ENCODE assay signal across 1 cellular context in genomic region chr22:50274311-50274710, GRCh38.
TF ChIP-seq lines count a peak whose summit lies in the region.

No MANE protein-coding gene starts in this region.

TF ChIP-seq in HepG2, 621 proteins besides CTCF, POLR2A, EP300 and RAD21:
- TF ChIP-seq PCBP1 (IDR thresholded peaks at IDR 0.05; ENCODE audit: borderline replicate concordance, low read depth, low read length) (peak; percentile 94), HNRNPL (IDR thresholded peaks at IDR 0.05; ENCODE audit: low read depth, low read length) (0 out of 2 replicates have a peak, but pooled peaks have one; percentile 53), FOXA3 (CRISPR knock-in tag; IDR thresholded peaks at IDR 0.05) (no peak), RARG (CRISPR knock-in tag; IDR thresholded peaks at IDR 0.05; ENCODE audit: low read depth) (no peak), CENPX (CRISPR knock-in tag; IDR thresholded peaks at IDR 0.05) (no peak), ATF6 (CRISPR knock-in tag; conservative IDR thresholded peaks at IDR 0.05) (no peak), SIX4 (CRISPR knock-in tag; IDR thresholded peaks at IDR 0.05) (no peak), ZSCAN31 (CRISPR knock-in tag; IDR thresholded peaks at IDR 0.05; ENCODE audit: low read depth) (no peak), HNRNPK (IDR thresholded peaks at IDR 0.05; ENCODE audit: low read depth, low read length, poor library complexity, severe bottlenecking) (peak; percentile 74), ZNF10 (CRISPR knock-in tag; IDR thresholded peaks at IDR 0.05; ENCODE audit: borderline replicate concordance, low read depth) (no peak), ZNF782 (CRISPR knock-in tag; IDR thresholded peaks at IDR 0.05; ENCODE audit: borderline replicate concordance) (no peak), HOXA5 (CRISPR knock-in tag; IDR thresholded peaks at IDR 0.05) (no peak), TOPORS (CRISPR knock-in tag; IDR thresholded peaks at IDR 0.05) (no peak), RBFOX2 (IDR thresholded peaks at IDR 0.05; ENCODE audit: low read depth, low read length) (no peak), SNRNP70 (IDR thresholded peaks at IDR 0.05; ENCODE audit: low read depth, low read length) (no peak), STAG1 (CRISPR knock-in tag; IDR thresholded peaks at IDR 0.05) (peak; percentile 21), KDM1A (CRISPR knock-in tag; IDR thresholded peaks at IDR 0.05) (no peak), FOXA1 (IDR thresholded peaks at IDR 0.05) (no peak), FOXA1 (CRISPR knock-in tag; IDR thresholded peaks at IDR 0.05) (no peak), PRPF4 (IDR thresholded peaks at IDR 0.05; ENCODE audit: low read depth, low read length, poor library complexity, severe bottlenecking) (peak; percentile 43), ZBTB38 (CRISPR knock-in tag; IDR thresholded peaks at IDR 0.05) (peak; percentile 95), ZSCAN25 (CRISPR knock-in tag; IDR thresholded peaks at IDR 0.05) (0 out of 2 replicates have a peak, but pooled peaks have one; percentile 28), ADNP (CRISPR knock-in tag; IDR thresholded peaks at IDR 0.05) (no peak), NCOA2 (CRISPR knock-in tag; IDR thresholded peaks at IDR 0.05) (no peak), ZNF816 (CRISPR knock-in tag; IDR thresholded peaks at IDR 0.05; ENCODE audit: borderline replicate concordance) (no peak), ZNF740 (CRISPR knock-in tag; IDR thresholded peaks at IDR 0.05) (peak; percentile 90), TP53 (CRISPR knock-in tag; conservative IDR thresholded peaks at IDR 0.05) (no peak), SMC3 (IDR thresholded peaks at IDR 0.05; ENCODE audit: low read length) (peak; percentile 37; the same call in 1 of the 2 replicates), KDM2A (CRISPR knock-in tag; IDR thresholded peaks at IDR 0.05; ENCODE audit: borderline replicate concordance, low read depth) (no peak; the same call in 1 of the 2 replicates), MAZ (IDR thresholded peaks at IDR 0.05; ENCODE audit: borderline replicate concordance, low read depth, low read length) (0 out of 2 replicates have a peak, but pooled peaks have one; percentile 16), MAZ (CRISPR knock-in tag; IDR thresholded peaks at IDR 0.05; ENCODE audit: low read depth) (no peak), TARDBP (CRISPR knock-in tag; IDR thresholded peaks at IDR 0.05) (no peak), NFE2 (CRISPR knock-in tag; IDR thresholded peaks at IDR 0.05) (no peak), ZNF256 (CRISPR knock-in tag; conservative IDR thresholded peaks at IDR 0.05) (no peak)
- TF ChIP-seq, protein P1, sequence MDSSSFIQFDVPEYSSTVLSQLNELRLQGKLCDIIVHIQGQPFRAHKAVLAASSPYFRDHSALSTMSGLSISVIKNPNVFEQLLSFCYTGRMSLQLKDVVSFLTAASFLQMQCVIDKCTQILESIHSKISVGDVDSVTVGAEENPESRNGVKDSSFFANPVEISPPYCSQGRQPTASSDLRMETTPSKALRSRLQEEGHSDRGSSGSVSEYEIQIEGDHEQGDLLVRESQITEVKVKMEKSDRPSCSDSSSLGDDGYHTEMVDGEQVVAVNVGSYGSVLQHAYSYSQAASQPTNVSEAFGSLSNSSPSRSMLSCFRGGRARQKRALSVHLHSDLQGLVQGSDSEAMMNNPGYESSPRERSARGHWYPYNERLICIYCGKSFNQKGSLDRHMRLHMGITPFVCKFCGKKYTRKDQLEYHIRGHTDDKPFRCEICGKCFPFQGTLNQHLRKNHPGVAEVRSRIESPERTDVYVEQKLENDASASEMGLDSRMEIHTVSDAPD (CRISPR knock-in tag; IDR thresholded peaks at IDR 0.05): no peak
- TF ChIP-seq, protein P2, sequence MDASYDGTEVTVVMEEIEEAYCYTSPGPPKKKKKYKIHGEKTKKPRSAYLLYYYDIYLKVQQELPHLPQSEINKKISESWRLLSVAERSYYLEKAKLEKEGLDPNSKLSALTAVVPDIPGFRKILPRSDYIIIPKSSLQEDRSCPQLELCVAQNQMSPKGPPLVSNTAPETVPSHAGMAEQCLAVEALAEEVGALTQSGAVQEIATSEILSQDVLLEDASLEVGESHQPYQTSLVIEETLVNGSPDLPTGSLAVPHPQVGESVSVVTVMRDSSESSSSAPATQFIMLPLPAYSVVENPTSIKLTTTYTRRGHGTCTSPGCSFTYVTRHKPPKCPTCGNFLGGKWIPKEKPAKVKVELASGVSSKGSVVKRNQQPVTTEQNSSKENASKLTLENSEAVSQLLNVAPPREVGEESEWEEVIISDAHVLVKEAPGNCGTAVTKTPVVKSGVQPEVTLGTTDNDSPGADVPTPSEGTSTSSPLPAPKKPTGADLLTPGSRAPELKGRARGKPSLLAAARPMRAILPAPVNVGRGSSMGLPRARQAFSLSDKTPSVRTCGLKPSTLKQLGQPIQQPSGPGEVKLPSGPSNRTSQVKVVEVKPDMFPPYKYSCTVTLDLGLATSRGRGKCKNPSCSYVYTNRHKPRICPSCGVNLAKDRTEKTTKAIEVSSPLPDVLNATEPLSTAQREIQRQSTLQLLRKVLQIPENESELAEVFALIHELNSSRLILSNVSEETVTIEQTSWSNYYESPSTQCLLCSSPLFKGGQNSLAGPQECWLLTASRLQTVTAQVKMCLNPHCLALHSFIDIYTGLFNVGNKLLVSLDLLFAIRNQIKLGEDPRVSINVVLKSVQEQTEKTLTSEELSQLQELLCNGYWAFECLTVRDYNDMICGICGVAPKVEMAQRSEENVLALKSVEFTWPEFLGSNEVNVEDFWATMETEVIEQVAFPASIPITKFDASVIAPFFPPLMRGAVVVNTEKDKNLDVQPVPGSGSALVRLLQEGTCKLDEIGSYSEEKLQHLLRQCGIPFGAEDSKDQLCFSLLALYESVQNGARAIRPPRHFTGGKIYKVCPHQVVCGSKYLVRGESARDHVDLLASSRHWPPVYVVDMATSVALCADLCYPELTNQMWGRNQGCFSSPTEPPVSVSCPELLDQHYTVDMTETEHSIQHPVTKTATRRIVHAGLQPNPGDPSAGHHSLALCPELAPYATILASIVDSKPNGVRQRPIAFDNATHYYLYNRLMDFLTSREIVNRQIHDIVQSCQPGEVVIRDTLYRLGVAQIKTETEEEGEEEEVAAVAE (CRISPR knock-in tag; IDR thresholded peaks at IDR 0.05; ENCODE audit: borderline replicate concordance): no peak
- TF ChIP-seq, protein P3, sequence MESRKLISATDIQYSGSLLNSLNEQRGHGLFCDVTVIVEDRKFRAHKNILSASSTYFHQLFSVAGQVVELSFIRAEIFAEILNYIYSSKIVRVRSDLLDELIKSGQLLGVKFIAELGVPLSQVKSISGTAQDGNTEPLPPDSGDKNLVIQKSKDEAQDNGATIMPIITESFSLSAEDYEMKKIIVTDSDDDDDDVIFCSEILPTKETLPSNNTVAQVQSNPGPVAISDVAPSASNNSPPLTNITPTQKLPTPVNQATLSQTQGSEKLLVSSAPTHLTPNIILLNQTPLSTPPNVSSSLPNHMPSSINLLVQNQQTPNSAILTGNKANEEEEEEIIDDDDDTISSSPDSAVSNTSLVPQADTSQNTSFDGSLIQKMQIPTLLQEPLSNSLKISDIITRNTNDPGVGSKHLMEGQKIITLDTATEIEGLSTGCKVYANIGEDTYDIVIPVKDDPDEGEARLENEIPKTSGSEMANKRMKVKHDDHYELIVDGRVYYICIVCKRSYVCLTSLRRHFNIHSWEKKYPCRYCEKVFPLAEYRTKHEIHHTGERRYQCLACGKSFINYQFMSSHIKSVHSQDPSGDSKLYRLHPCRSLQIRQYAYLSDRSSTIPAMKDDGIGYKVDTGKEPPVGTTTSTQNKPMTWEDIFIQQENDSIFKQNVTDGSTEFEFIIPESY (CRISPR knock-in tag; IDR thresholded peaks at IDR 0.05): peak; percentile 99
- TF ChIP-seq, protein P4, sequence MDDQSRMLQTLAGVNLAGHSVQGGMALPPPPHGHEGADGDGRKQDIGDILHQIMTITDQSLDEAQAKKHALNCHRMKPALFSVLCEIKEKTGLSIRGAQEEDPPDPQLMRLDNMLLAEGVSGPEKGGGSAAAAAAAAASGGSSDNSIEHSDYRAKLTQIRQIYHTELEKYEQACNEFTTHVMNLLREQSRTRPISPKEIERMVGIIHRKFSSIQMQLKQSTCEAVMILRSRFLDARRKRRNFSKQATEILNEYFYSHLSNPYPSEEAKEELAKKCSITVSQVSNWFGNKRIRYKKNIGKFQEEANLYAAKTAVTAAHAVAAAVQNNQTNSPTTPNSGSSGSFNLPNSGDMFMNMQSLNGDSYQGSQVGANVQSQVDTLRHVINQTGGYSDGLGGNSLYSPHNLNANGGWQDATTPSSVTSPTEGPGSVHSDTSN (CRISPR knock-in tag; IDR thresholded peaks at IDR 0.05; ENCODE audit: borderline replicate concordance): no peak
- TF ChIP-seq, protein P5, sequence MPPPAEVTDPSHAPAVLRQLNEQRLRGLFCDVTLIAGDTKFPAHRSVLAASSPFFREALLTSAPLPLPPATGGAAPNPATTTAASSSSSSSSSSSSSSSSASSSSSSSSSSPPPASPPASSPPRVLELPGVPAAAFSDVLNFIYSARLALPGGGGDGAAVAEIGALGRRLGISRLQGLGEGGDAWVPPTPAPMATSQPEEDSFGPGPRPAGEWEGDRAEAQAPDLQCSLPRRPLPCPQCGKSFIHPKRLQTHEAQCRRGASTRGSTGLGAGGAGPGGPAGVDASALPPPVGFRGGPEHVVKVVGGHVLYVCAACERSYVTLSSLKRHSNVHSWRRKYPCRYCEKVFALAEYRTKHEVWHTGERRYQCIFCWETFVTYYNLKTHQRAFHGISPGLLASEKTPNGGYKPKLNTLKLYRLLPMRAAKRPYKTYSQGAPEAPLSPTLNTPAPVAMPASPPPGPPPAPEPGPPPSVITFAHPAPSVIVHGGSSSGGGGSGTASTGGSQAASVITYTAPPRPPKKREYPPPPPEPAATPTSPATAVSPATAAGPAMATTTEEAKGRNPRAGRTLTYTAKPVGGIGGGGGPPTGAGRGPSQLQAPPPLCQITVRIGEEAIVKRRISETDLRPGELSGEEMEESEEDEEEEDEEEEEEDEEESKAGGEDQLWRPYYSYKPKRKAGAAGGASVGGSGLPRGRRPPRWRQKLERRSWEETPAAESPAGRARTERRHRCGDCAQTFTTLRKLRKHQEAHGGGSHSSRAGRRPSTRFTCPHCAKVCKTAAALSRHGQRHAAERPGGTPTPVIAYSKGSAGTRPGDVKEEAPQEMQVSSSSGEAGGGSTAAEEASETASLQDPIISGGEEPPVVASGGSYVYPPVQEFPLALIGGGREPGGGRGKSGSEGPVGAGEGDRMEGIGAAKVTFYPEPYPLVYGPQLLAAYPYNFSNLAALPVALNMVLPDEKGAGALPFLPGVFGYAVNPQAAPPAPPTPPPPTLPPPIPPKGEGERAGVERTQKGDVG (CRISPR knock-in tag; IDR thresholded peaks at IDR 0.05; ENCODE audit: borderline replicate concordance): 0 out of 2 replicates have a peak, but pooled peaks have one; percentile 76
- TF ChIP-seq, protein P6, sequence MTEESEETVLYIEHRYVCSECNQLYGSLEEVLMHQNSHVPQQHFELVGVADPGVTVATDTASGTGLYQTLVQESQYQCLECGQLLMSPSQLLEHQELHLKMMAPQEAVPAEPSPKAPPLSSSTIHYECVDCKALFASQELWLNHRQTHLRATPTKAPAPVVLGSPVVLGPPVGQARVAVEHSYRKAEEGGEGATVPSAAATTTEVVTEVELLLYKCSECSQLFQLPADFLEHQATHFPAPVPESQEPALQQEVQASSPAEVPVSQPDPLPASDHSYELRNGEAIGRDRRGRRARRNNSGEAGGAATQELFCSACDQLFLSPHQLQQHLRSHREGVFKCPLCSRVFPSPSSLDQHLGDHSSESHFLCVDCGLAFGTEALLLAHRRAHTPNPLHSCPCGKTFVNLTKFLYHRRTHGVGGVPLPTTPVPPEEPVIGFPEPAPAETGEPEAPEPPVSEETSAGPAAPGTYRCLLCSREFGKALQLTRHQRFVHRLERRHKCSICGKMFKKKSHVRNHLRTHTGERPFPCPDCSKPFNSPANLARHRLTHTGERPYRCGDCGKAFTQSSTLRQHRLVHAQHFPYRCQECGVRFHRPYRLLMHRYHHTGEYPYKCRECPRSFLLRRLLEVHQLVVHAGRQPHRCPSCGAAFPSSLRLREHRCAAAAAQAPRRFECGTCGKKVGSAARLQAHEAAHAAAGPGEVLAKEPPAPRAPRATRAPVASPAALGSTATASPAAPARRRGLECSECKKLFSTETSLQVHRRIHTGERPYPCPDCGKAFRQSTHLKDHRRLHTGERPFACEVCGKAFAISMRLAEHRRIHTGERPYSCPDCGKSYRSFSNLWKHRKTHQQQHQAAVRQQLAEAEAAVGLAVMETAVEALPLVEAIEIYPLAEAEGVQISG (CRISPR knock-in tag; IDR thresholded peaks at IDR 0.05): no peak
- TF ChIP-seq, protein P7, sequence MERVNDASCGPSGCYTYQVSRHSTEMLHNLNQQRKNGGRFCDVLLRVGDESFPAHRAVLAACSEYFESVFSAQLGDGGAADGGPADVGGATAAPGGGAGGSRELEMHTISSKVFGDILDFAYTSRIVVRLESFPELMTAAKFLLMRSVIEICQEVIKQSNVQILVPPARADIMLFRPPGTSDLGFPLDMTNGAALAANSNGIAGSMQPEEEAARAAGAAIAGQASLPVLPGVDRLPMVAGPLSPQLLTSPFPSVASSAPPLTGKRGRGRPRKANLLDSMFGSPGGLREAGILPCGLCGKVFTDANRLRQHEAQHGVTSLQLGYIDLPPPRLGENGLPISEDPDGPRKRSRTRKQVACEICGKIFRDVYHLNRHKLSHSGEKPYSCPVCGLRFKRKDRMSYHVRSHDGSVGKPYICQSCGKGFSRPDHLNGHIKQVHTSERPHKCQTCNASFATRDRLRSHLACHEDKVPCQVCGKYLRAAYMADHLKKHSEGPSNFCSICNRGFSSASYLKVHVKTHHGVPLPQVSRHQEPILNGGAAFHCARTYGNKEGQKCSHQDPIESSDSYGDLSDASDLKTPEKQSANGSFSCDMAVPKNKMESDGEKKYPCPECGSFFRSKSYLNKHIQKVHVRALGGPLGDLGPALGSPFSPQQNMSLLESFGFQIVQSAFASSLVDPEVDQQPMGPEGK (CRISPR knock-in tag; IDR thresholded peaks at IDR 0.05): peak; percentile 32; the same call in 1 of the 2 replicates
